ENCODE assay signal across 23 cellular contexts in the genomic region with DNA sequence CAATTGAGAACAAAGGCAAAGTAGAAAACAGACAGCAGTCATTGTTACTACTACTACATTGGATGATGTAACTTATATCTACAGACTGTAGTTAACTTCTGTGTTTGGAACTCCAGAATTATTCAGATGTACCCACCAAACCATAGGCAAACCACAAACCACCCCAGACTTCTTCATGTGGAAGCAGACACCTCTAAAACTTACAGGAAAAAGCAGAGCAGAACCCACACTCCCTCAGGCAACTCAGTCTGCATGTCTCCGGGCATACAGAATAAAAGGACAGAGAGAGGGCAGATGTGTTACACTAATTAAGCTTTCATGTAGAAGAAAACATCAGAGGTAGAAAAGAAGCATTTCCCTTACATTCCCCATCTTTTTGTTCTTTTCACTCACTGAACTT.
"Had no signal": no experiment of that assay in that cellular context is flagged by ENCODE, and none has a peak within 500 bp of the region (broad histone marks: within the 10 kb centered on the region; RNA-seq: fewer than 3 reads in every experiment).

No MANE protein-coding gene starts in this region.

- H3K27ac Mint-ChIP-seq: activated CD4-positive, alpha-beta T cell treated with anti-CD3 and anti-CD28 coated beads for 36 hours; activated CD8-positive, alpha-beta T cell treated with anti-CD3 and anti-CD28 coated beads, Interleukin-2, amount 10 ng/mL, durations not matched to agents 7 days and 5 days; activated naive CD4-positive, alpha-beta T cell treated with anti-CD3 and anti-CD28 coated beads, Interleukin-2, amount 50 U/mL, for 72 hours; activated naive CD8-positive, alpha-beta T cell treated with anti-CD3 and anti-CD28 coated beads, Interleukin-2, amount 50 U/mL, for 24 hours; brain had no signal

- H3K9me3 ChIP-seq: ascending aorta had no signal

- H3K27me3 ChIP-seq: ascending aorta had no signal

- DNase-seq: activated CD4-positive, alpha-beta T cell treated with anti-CD3 and anti-CD28 coated beads for 36 hours; activated CD4-positive, alpha-beta T cell treated with anti-CD3 and anti-CD28 coated beads, Interleukin-2, amount 50 U/mL, for 4 hours; activated CD8-positive, alpha-beta memory T cell treated with anti-CD3 and anti-CD28 coated beads, Interleukin-2, amount 50 U/mL, for 48 hours; activated CD8-positive, alpha-beta T cell treated with anti-CD3 and anti-CD28 coated beads, Interleukin-2, amount 10 ng/mL, durations not matched to agents 7 days and 5 days; activated effector memory CD4-positive, alpha-beta T cell treated with anti-CD3 and anti-CD28 coated beads, Interleukin-2, amount 50 U/mL, for 16 hours; activated naive CD4-positive, alpha-beta T cell treated with Interleukin-2 at 50 U/mL for 16 hours; activated naive CD8-positive, alpha-beta T cell treated with anti-CD3 and anti-CD28 coated beads, Interleukin-2, amount 50 U/mL, for 24 hours; activated T-cell treated with anti-CD3 and anti-CD28 coated beads, Interleukin-2, amount 50 U/mL, for 1 hour; amniotic stem cell; MM.1S; NCI-H1105 treated with DMSO at 0.1 percent for 48 hours; NCI-H1436 treated with DMSO at 0.1 percent for 48 hours; NCI-H187; NCI-H2081; NCI-H446; NCI-H524; PC-9; SIG-M5; T-helper 1 cell; WERI-Rb-1 had no signal

- H3K36me3 Mint-ChIP-seq: activated naive CD4-positive, alpha-beta T cell treated with anti-CD3 and anti-CD28 coated beads, Interleukin-2, amount 50 U/mL, for 72 hours had no signal

- H3K4me1 Mint-ChIP-seq: activated naive CD8-positive, alpha-beta T cell treated with anti-CD3 and anti-CD28 coated beads, Interleukin-2, amount 50 U/mL, for 24 hours; brain had no signal

- H3K27ac ChIP-seq: ascending aorta, PC-9, WERI-Rb-1 had no signal

- H3K4me2 ChIP-seq: PC-9 had no signal

- H3K27me3 Mint-ChIP-seq: activated CD4-positive, alpha-beta T cell treated with anti-CD3 and anti-CD28 coated beads for 36 hours; activated naive CD8-positive, alpha-beta T cell treated with anti-CD3 and anti-CD28 coated beads, Interleukin-2, amount 50 U/mL, for 24 hours; brain had no signal

- H3K4me3 ChIP-seq: ascending aorta, PC-9 had no signal

- ATAC-seq: activated CD4-positive, alpha-beta T cell treated with anti-CD3 and anti-CD28 coated beads for 36 hours; activated CD8-positive, alpha-beta T cell treated with anti-CD3 and anti-CD28 coated beads, Interleukin-2, amount 10 ng/mL, durations not matched to agents 7 days and 5 days; activated naive CD4-positive, alpha-beta T cell treated with anti-CD3 and anti-CD28 coated beads, Interleukin-2, amount 50 U/mL, for 72 hours; activated naive CD8-positive, alpha-beta T cell treated with anti-CD3 and anti-CD28 coated beads, Interleukin-2, amount 50 U/mL, for 24 hours had no signal

- H3K4me1 ChIP-seq: ascending aorta had no signal

- H3K4me3 Mint-ChIP-seq: activated CD4-positive, alpha-beta T cell treated with anti-CD3 and anti-CD28 coated beads for 36 hours; activated CD8-positive, alpha-beta T cell treated with anti-CD3 and anti-CD28 coated beads, Interleukin-2, amount 10 ng/mL, durations not matched to agents 7 days and 5 days; activated naive CD8-positive, alpha-beta T cell treated with anti-CD3 and anti-CD28 coated beads, Interleukin-2, amount 50 U/mL, for 24 hours; brain had no signal

- H3K9me3 Mint-ChIP-seq: activated naive CD4-positive, alpha-beta T cell treated with anti-CD3 and anti-CD28 coated beads, Interleukin-2, amount 50 U/mL, for 72 hours; activated naive CD8-positive, alpha-beta T cell treated with anti-CD3 and anti-CD28 coated beads, Interleukin-2, amount 50 U/mL, for 24 hours; brain had no signal

- H2AFZ ChIP-seq: PC-9 had no signal
